In the genomic region with DNA sequence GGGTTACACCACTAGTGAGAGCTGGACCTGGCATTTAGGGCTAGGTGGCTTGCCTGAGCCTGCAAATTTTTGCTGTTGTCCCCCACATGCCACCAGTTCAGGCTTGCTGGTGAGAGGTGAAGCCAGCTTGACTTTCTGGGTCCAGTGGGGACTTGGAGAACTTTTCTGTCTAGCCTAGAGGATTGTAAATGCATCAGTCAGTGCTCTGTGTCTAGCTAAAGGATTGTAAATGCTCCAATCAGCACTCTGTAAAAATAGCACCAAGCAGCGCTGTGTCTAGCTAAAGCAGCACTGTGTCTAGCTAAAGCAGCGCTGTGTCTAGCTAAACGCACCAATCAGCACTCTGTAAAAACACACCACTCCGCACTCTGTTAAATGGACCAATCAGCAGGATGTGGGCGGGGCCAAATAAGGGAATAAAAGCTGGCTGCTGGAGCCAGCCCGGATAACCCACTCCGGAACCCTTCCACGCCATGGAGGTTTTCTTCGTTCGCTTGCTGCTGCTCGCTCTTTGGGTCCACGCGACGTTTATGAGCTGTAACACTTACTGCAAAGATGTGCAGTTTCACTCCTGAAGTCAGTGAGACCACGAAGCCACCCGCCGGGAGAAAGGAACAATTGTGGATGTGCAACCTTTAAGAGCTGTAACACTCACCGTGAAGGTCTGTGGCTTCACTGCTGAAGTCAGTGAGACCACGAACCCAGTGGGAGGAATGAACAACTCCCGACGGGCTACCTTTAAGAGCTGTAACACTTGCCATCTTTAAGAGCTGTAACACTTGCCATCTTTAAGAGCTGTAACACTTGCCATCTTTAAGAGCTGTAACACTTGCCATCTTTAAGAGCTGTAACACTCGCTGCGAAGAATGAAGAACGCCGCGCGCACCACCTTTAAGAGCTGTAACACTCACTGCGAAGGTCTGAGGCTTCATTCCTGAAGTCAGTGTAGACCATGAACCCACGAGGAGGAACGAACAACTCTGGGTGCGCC, we compare ENCODE assay signal across 1 cellular context.
TF ChIP-seq lines count a peak whose summit lies in the region.

No MANE protein-coding gene starts in this region.

TF ChIP-seq in K562, 482 proteins besides CTCF, POLR2A, EP300 and RAD21 (continued from another document and continues in another):
- TF ChIP-seq NR3C1 (CRISPR knock-in tag; IDR thresholded peaks at IDR 0.05) (no peak), ZNF699 (CRISPR knock-in tag; IDR thresholded peaks at IDR 0.05; ENCODE audit: insufficient replicate concordance) (no peak), TAF7 (tag; IDR thresholded peaks at IDR 0.05) (peak; percentile 90), POLR2G (IDR thresholded peaks at IDR 0.05; ENCODE audit: low read depth, low read length) (peak; percentile 91), ZNF253 (CRISPR knock-in tag; conservative IDR thresholded peaks at IDR 0.05) (0 out of 2 replicates have a peak, but pooled peaks have one; percentile 11), ZHX1 (conservative IDR thresholded peaks at IDR 0.05; ENCODE audit: low read length) (no peak), ZNF212 (CRISPR knock-in tag; IDR thresholded peaks at IDR 0.05) (peak; percentile 88), HNRNPK (IDR thresholded peaks at IDR 0.05; ENCODE audit: low read depth, low read length, poor library complexity, severe bottlenecking) (no peak), CBFA2T2 (conservative IDR thresholded peaks at IDR 0.05) (no peak), ZNF586 (CRISPR knock-in tag; conservative IDR thresholded peaks at IDR 0.05) (0 out of 2 replicates have a peak, but pooled peaks have one; percentile 59), NFE2 (IDR thresholded peaks at IDR 0.05; ENCODE audit: low read depth) (peak; percentile 43), RBFOX2 (IDR thresholded peaks at IDR 0.05; ENCODE audit: low read depth, low read length) (peak; percentile 94), PBX2 (CRISPR knock-in tag; IDR thresholded peaks at IDR 0.05; ENCODE audit: low read depth) (no peak), PBX2 (tag; conservative IDR thresholded peaks at IDR 0.05; ENCODE audit: low read depth) (no peak), CREB5 (CRISPR knock-in tag; IDR thresholded peaks at IDR 0.05) (peak; percentile 80; the same call in 1 of the 2 replicates), KDM2B (CRISPR knock-in tag; IDR thresholded peaks at IDR 0.05) (peak; percentile 85; the same call in 1 of the 2 replicates), ZKSCAN8 (CRISPR knock-in tag; IDR thresholded peaks at IDR 0.05) (no peak; the same call in 1 of the 2 replicates), NR0B1 (IDR thresholded peaks at IDR 0.05; ENCODE audit: partially characterized antibody) (no peak), HNRNPL (IDR thresholded peaks at IDR 0.05; ENCODE audit: low read depth, low read length) (peak; percentile 78), ZBTB17 (CRISPR knock-in tag; IDR thresholded peaks at IDR 0.05) (peak; percentile 69), ELK1 (CRISPR knock-in tag; IDR thresholded peaks at IDR 0.05) (no peak), ZFP30 (CRISPR knock-in tag; IDR thresholded peaks at IDR 0.05; ENCODE audit: borderline replicate concordance) (peak; percentile 81; the same call in 1 of the 2 replicates), NFYB (IDR thresholded peaks at IDR 0.05; ENCODE audit: extremely low read depth, insufficient read length) (peak; percentile 99), GATAD2A (IDR thresholded peaks at IDR 0.05) (peak; percentile 99), ZNF12 (CRISPR knock-in tag; IDR thresholded peaks at IDR 0.05) (no peak; the same call in none of the 2 replicates), MXI1 (IDR thresholded peaks at IDR 0.05; ENCODE audit: low read depth, low read length) (peak; percentile 73), ATF6 (CRISPR knock-in tag; IDR thresholded peaks at IDR 0.05) (peak; percentile 71; the same call in 1 of the 2 replicates), RBM34 (IDR thresholded peaks at IDR 0.05; ENCODE audit: borderline replicate concordance, insufficient read depth, low read length) (no peak), CHD2 (IDR thresholded peaks at IDR 0.05; ENCODE audit: low read depth, low read length) (peak; percentile 69), NCOA2 (IDR thresholded peaks at IDR 0.05; ENCODE audit: partially characterized antibody in 2 of 2) (no peak), ZNF583 (CRISPR knock-in tag; IDR thresholded peaks at IDR 0.05) (peak; percentile 87; the same call in 1 of the 2 replicates), NELFE (IDR thresholded peaks at IDR 0.05; ENCODE audit: insufficient read depth, insufficient read length) (peak; percentile 70), MAFK (IDR thresholded peaks at IDR 0.05; ENCODE audit: low read length) (no peak; the same call in 1 of the 2 replicates), CBX3 (IDR thresholded peaks at IDR 0.05; ENCODE audit: borderline replicate concordance in 1 of 2, low read length in 2 of 2) (peak in 1 of 2 experiments; percentile 83; a peak in 2 of 3 replicates)
- TF ChIP-seq, protein P1, sequence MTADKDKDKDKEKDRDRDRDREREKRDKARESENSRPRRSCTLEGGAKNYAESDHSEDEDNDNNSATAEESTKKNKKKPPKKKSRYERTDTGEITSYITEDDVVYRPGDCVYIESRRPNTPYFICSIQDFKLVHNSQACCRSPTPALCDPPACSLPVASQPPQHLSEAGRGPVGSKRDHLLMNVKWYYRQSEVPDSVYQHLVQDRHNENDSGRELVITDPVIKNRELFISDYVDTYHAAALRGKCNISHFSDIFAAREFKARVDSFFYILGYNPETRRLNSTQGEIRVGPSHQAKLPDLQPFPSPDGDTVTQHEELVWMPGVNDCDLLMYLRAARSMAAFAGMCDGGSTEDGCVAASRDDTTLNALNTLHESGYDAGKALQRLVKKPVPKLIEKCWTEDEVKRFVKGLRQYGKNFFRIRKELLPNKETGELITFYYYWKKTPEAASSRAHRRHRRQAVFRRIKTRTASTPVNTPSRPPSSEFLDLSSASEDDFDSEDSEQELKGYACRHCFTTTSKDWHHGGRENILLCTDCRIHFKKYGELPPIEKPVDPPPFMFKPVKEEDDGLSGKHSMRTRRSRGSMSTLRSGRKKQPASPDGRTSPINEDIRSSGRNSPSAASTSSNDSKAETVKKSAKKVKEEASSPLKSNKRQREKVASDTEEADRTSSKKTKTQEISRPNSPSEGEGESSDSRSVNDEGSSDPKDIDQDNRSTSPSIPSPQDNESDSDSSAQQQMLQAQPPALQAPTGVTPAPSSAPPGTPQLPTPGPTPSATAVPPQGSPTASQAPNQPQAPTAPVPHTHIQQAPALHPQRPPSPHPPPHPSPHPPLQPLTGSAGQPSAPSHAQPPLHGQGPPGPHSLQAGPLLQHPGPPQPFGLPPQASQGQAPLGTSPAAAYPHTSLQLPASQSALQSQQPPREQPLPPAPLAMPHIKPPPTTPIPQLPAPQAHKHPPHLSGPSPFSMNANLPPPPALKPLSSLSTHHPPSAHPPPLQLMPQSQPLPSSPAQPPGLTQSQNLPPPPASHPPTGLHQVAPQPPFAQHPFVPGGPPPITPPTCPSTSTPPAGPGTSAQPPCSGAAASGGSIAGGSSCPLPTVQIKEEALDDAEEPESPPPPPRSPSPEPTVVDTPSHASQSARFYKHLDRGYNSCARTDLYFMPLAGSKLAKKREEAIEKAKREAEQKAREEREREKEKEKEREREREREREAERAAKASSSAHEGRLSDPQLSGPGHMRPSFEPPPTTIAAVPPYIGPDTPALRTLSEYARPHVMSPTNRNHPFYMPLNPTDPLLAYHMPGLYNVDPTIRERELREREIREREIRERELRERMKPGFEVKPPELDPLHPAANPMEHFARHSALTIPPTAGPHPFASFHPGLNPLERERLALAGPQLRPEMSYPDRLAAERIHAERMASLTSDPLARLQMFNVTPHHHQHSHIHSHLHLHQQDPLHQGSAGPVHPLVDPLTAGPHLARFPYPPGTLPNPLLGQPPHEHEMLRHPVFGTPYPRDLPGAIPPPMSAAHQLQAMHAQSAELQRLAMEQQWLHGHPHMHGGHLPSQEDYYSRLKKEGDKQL (CRISPR knock-in tag; IDR thresholded peaks at IDR 0.05; ENCODE audit: borderline replicate concordance) = no peak
- TF ChIP-seq, protein P2, sequence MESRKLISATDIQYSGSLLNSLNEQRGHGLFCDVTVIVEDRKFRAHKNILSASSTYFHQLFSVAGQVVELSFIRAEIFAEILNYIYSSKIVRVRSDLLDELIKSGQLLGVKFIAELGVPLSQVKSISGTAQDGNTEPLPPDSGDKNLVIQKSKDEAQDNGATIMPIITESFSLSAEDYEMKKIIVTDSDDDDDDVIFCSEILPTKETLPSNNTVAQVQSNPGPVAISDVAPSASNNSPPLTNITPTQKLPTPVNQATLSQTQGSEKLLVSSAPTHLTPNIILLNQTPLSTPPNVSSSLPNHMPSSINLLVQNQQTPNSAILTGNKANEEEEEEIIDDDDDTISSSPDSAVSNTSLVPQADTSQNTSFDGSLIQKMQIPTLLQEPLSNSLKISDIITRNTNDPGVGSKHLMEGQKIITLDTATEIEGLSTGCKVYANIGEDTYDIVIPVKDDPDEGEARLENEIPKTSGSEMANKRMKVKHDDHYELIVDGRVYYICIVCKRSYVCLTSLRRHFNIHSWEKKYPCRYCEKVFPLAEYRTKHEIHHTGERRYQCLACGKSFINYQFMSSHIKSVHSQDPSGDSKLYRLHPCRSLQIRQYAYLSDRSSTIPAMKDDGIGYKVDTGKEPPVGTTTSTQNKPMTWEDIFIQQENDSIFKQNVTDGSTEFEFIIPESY (CRISPR knock-in tag; IDR thresholded peaks at IDR 0.05) = peak; percentile 49
